ENCODE assay signal across 1 cellular context in genomic region chr11:8263109-8263768, GRCh38.
A peak's percentile ranks its signal among the peaks of the same experiment; 100 is the strongest.
TF ChIP-seq lines count a peak whose summit lies in the region.

No MANE protein-coding gene starts in this region.

TF ChIP-seq in HEK293, 187 proteins besides CTCF, POLR2A, EP300 and RAD21 (continued from another document):
- no peak for TF ChIP-seq ZSCAN18 (tag by site-specific recombination; IDR thresholded peaks at IDR 0.05)
- TF ChIP-seq ZBTB20 (tag by site-specific recombination; IDR thresholded peaks at IDR 0.05), result no peak
- TF ChIP-seq WT1 (tag by site-specific recombination; IDR thresholded peaks at IDR 0.05), result no peak
- TF ChIP-seq ZNF777 (tag by site-specific recombination; IDR thresholded peaks at IDR 0.05; ENCODE audit: borderline replicate concordance), result peak; percentile 22; the same call in 1 of the 2 replicates
- TF ChIP-seq ZBTB26 (tag by site-specific recombination; optimal IDR thresholded peaks at IDR 0.05), result peak; percentile 39
- peak; percentile 33 for TF ChIP-seq SP7 (tag by site-specific recombination; IDR thresholded peaks at IDR 0.05)
- no peak for TF ChIP-seq HOXA7 (CRISPR knock-in tag; IDR thresholded peaks at IDR 0.05; ENCODE audit: borderline replicate concordance)
- peak; percentile 93 for TF ChIP-seq ZBTB8A (tag by site-specific recombination; IDR thresholded peaks at IDR 0.05)
- peak; percentile 45 for TF ChIP-seq ZNF335 (tag by site-specific recombination; conservative IDR thresholded peaks at IDR 0.05)
- TF ChIP-seq ZNF701 (tag by site-specific recombination; IDR thresholded peaks at IDR 0.05), result no peak
- no peak for TF ChIP-seq ZNF416 (tag by site-specific recombination; IDR thresholded peaks at IDR 0.05)
